13 cellular contexts compared by ENCODE assay signal in the genomic region with DNA sequence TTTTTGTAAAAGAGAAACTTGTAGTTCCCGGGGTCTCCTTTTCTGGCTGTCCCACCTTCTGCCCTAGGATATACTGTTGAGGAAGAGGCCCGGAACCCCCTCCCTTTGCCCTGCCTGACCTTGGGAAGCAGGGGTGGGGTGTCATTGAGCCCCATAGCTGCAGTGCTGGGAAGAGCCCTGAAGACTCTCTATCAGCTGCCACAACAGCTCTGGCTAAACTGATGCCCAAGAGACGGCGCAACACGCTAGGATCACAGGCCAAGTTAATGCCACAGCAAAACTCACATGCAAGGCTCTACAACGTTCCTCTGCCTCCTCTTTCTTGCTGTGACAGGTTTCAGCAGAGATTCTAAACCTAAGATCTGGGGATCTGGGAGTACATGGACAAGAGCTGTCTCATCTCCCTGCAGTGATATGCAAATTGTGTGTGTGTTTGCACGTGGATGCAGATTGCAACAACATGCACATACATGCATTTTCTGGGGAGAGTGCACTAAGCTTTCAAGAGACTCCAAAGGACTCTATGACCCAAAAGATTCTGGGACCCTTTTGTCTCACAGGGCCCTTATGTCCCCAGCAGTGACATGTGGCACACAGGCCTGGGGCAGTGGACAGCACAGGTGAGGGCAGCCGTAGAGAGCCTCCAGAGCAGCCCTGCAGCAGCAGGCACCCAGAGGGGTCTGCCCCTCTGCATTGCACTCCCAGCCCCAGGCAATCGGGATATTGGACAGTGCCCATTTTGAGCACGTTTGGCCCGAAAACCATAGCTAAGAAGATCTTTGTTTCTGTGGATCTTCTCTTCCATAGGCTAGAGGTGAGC. TPM values are rescaled to one million over a fixed set of nuclear protein-coding genes. Genes with fewer than 3 reads are reported as not detected.
DNase-seq lines count a peak whose midpoint lies in the region; ATAC-seq and TF ChIP-seq lines count a peak whose summit lies in the region.
"Had no signal": no experiment of that assay in that cellular context is flagged by ENCODE, and none has a peak within 500 bp of the region (broad histone marks: within the 10 kb centered on the region; RNA-seq: fewer than 3 reads in every experiment).

No MANE protein-coding gene starts in this region.

- no peak for ATAC-seq in lower lobe of right lung
- no peak for ATAC-seq in HG03571 (IDR thresholded peaks at IDR 0.05; ENCODE audit: unreplicated experiment)
- ATAC-seq: naive thymus-derived CD8-positive, alpha-beta T cell had no signal

- TF ChIP-seq CTCF in HL-60 (IDR thresholded peaks at IDR 0.05; ENCODE audit: insufficient read depth, low read length): no peak
- TF ChIP-seq CTCF in lower lobe of right lung (IDR thresholded peaks at IDR 0.05): no peak
- TF ChIP-seq CTCF in brain microvascular endothelial cell (IDR thresholded peaks at IDR 0.05; ENCODE audit: low read depth, low read length, missing control alignments): no peak

- DNase-seq in HL-60 (ENCODE audit: low read depth in 1 of 2, low spot score in 1 of 2) (no peak), lower lobe of right lung (no peak), SHP77 (lab: John Stamatoyannopoulos, UW) (no peak), brain microvascular endothelial cell (no peak)
- peak; percentile 13 for DNase-seq in stimulated activated CD8-positive, alpha-beta memory T cell treated with anti-CD3 and anti-CD28 coated beads, Interleukin-4, amount 100 ng/mL, for 48 hours
- no peak for DNase-seq in activated effector memory CD4-positive, alpha-beta T cell treated with Interleukin-2 at 50 U/mL for 16 hours
- DNase-seq: CD4-positive, alpha-beta memory T cell; GF-D8; naive thymus-derived CD8-positive, alpha-beta T cell; NCI-H446 treated with DMSO at 0.1 percent for 48 hours had no signal

- H3K27ac ChIP-seq in HL-60 (replicated peaks) (peak overlapping the region; percentile 97), cingulate gyrus (ENCODE audit: low read depth, low read length) (peak overlapping the region; percentile 98), lower lobe of right lung (peak overlapping the region; percentile 15), brain microvascular endothelial cell (no peak overlapping the region)

- H3K9me3 ChIP-seq in lower lobe of right lung: no peaks in the 10 kb centered on the region

- H3K27me3 ChIP-seq in HL-60 (ENCODE audit: insufficient read depth, poor library complexity, severe bottlenecking): no peaks in the 10 kb centered on the region
- H3K27me3 ChIP-seq in lower lobe of right lung (ENCODE audit: low read depth): no peaks in the 10 kb centered on the region
- no peaks in the 10 kb centered on the region for H3K27me3 ChIP-seq in brain microvascular endothelial cell (replicated peaks)

- H3K4me3 ChIP-seq in HL-60 (replicated peaks; ENCODE audit: insufficient read depth, low read length) (peak overlapping the region; percentile 75), lower lobe of right lung (peak overlapping the region; percentile 24), brain microvascular endothelial cell (ENCODE audit: low read depth, low read length) (no peak overlapping the region)

- peaks cover 82% of the 10 kb centered on the region for H3K4me1 ChIP-seq in lower lobe of right lung

- in situ Hi-C loops in brain microvascular endothelial cell (cut with HindIII; ENCODE audit: low pct_ligation_motif_present, low sequenced_read_pairs): no loop called here

- H3K36me3 ChIP-seq in lower lobe of right lung (no peaks in the 10 kb centered on the region), brain microvascular endothelial cell (replicated peaks) (no peaks in the 10 kb centered on the region)

- intact Hi-C loops in lower lobe of right lung (cut with DNase I): no loop called here

RNA-seq across cellular contexts. Expression of gene RASSF4, which starts 2.5 kb away (rescaled TPM):
- total RNA-seq in lower lobe of right lung: 49.0 TPM

RNA-seq across cellular contexts. Expression of gene DEPP1, which starts 16.5 kb away (rescaled TPM):
- 108 TPM for total RNA-seq in lower lobe of right lung
- total RNA-seq: CD4-positive, alpha-beta memory T cell; naive thymus-derived CD8-positive, alpha-beta T cell had no signal

RNA-seq across cellular contexts. Expression of gene ZNF22, which starts 38.6 kb away (rescaled TPM):
- total RNA-seq in lower lobe of right lung: 22.1 TPM

RNA-seq across cellular contexts. Expression of gene TMEM72, which starts 51.0 kb away (rescaled TPM):
- total RNA-seq in lower lobe of right lung: not detected
- total RNA-seq: activated CD8-positive, alpha-beta memory T cell treated with anti-CD3 and anti-CD28 coated beads for 36 hours; CD4-positive, alpha-beta memory T cell; naive thymus-derived CD8-positive, alpha-beta T cell had no signal
